ENCODE assay signal across 9 cellular contexts in genomic region chr2:230570987-230571386, GRCh38.
"Had no signal": no experiment of that assay in that cellular context is flagged by ENCODE, and none has a peak within 500 bp of the region (broad histone marks: within the 10 kb centered on the region; RNA-seq: fewer than 3 reads in every experiment).

No MANE protein-coding gene starts in this region.

- H3K4me3 ChIP-seq: GM23248, HAP-1 had no signal

- H3K9me3 ChIP-seq: HAP-1 had no signal

- H2AFZ ChIP-seq: GM23248 had no signal

- H3K9ac ChIP-seq: GM23248, KMS-11 had no signal

- H3K4me1 ChIP-seq: HAP-1 had no signal

- H3K9me3 Mint-ChIP-seq: HFFc6 had no signal

- H3K27ac Mint-ChIP-seq: HFFc6 had no signal

- H3K36me3 ChIP-seq: HAP-1 had no signal

- DNase-seq: GM23248, GOT3, H7, HFFc6, IMR-90, KBM-7 had no signal

- H3K4me3 Mint-ChIP-seq: HFFc6 had no signal

- H3K27ac ChIP-seq: GM23248, HL-60, KMS-11 had no signal

- H3K4me2 ChIP-seq: KMS-11 had no signal
